ENCODE assay signal across 8 cellular contexts in the genomic region with DNA sequence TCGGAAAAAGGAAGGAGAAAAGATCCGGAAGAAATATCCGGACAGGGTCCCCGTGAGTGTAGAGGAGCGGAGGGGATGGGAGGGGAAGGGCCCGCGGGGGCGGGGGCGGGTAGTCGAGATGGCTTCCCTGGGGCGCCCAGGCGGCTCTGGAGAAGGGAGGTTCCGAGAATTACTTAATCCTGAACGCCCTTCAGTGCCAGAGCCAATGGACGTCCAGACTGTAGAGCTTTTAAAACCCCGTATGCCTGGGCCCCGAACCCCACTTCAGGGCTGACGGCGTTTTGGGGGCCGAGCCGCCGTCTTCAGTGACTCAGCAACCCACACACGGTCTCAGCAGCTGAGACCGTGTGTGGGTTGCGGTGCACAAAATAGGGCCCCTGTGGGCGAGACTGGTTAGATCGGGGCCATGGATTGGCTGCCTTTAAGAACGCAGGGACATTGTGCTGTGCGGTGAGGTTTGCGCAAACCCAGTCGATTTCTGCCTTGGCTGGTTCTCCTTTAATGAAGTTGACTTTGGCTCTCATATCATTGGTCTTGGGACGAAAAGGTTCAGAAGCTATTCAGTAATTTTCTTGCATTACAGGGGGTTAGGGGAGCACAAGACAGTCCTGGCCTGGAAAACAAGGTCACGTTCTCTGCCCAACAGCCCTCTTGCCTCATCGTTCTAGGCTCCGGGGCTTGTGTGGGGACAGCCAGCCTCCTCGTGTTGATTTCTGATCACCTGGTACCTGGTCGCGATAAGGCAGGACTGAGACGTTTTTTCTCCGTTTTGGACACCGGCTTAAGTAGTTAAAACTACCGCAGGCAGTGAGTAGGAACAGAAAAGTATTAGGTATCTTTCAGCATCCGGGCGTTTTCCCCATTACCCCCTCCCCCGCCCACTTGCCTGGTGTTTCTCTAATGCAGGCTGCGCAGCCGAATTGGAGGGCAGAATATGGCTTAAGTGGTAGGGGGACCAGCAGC. TPM values are rescaled to one million over a fixed set of nuclear protein-coding genes. Genes with fewer than 3 reads are reported as not detected.
DNase-seq lines count a peak whose midpoint lies in the region; ATAC-seq and TF ChIP-seq lines count a peak whose summit lies in the region.

No MANE protein-coding gene starts in this region.

- peak overlapping the region; percentile 88 for H3K9ac ChIP-seq in neuronal stem cell (ENCODE audit: low read depth, low read length, poor library complexity)
- H3K9ac ChIP-seq in stomach smooth muscle (ENCODE audit: low read length in 2 of 2): peak overlapping the region; percentile 99

- ATAC-seq in GM19023 (IDR thresholded peaks at IDR 0.05; ENCODE audit: unreplicated experiment) (peak; percentile 54), HG03469 (IDR thresholded peaks at IDR 0.05; ENCODE audit: unreplicated experiment) (peak; percentile 57), gastroesophageal sphincter (peak; percentile 58)

- H3K36me3 ChIP-seq in gastroesophageal sphincter: peaks cover 0 to 24% of the 10 kb centered on the region in 2 donors
- H3K36me3 ChIP-seq in neuronal stem cell (replicated peaks in 1 of 2; ENCODE audit: control insufficient read depth in 2 of 2, insufficient read depth in 2 of 2, low read length in 2 of 2): peaks cover 2 to 3% of the 10 kb centered on the region in 2 donors
- peaks cover 2 to 3% of the 10 kb centered on the region in 2 donors for H3K36me3 ChIP-seq in stomach smooth muscle (ENCODE audit: control insufficient read depth in 2 of 2, insufficient read depth in 2 of 2, low read length in 2 of 2)

- TF ChIP-seq CTCF in gastroesophageal sphincter (IDR thresholded peaks at IDR 0.05): peak in 1 of 4 experiments; percentile 5

- no peak overlapping the region for H2BK12ac ChIP-seq in neuronal stem cell (ENCODE audit: low read length)

- H3K4me1 ChIP-seq in gastroesophageal sphincter (peaks cover 0 to 39% (median 0%) of the 10 kb centered on the region in 3 donors), neuronal stem cell (ENCODE audit: control insufficient read depth in 2 of 2, insufficient read depth in 1 of 2, low read depth in 1 of 2, low read length in 2 of 2) (no peaks in the 10 kb centered on the region), stomach smooth muscle (ENCODE audit: control insufficient read depth, insufficient read depth, low read length) (peaks cover 12% of the 10 kb centered on the region)

- H3K4ac ChIP-seq in neuronal stem cell (ENCODE audit: low read length): no peak overlapping the region

- DNase-seq in AG08396 (ENCODE audit: low spot score): peak; percentile 77
- peak; percentile 66 for DNase-seq in SK-MEL-5 (ENCODE audit: low read depth, low spot score)
- peak; percentile 14 to 52 (median 30) for DNase-seq in activated naive CD4-positive, alpha-beta T cell (lab: John Stamatoyannopoulos, UW)
- DNase-seq in neuronal stem cell (ENCODE audit: low spot score): no peak

- H2AK5ac ChIP-seq in neuronal stem cell (ENCODE audit: low read depth, low read length): no peak overlapping the region

- H3K27me3 ChIP-seq in gastroesophageal sphincter (no peaks in the 10 kb centered on the region), neuronal stem cell (ENCODE audit: control insufficient read depth in 3 of 3, insufficient read depth in 3 of 3, low read depth in 1 of 3, low read length in 3 of 3) (no peaks in the 10 kb centered on the region), stomach smooth muscle (ENCODE audit: control insufficient read depth in 1 of 2, insufficient read depth in 2 of 2, low read length in 2 of 2) (no peaks in the 10 kb centered on the region)

- H2BK120ac ChIP-seq in neuronal stem cell (ENCODE audit: low read depth, low read length): no peak overlapping the region

- peak overlapping the region; percentile 63 for H2BK5ac ChIP-seq in neuronal stem cell (ENCODE audit: low read length)

- TF ChIP-seq EP300 in gastroesophageal sphincter (IDR thresholded peaks at IDR 0.05): no peak

- H2AFZ ChIP-seq in neuronal stem cell (ENCODE audit: low read length): peak overlapping the region; percentile 100

- no peak overlapping the region for H2BK15ac ChIP-seq in neuronal stem cell (ENCODE audit: low read length)

- peak overlapping the region; percentile 77 for H3K4me2 ChIP-seq in neuronal stem cell (ENCODE audit: insufficient read depth, low read length, poor library complexity, severe bottlenecking)

- peaks cover 3% of the 10 kb centered on the region for H3K79me1 ChIP-seq in neuronal stem cell (ENCODE audit: low read depth, low read length)

- H3K4me3 ChIP-seq in gastroesophageal sphincter: peak overlapping the region; percentile 78 to 83
- peak overlapping the region; percentile 84 to 90 for H3K4me3 ChIP-seq in neuronal stem cell (ENCODE audit: low read length in 2 of 2)
- H3K4me3 ChIP-seq in stomach smooth muscle (ENCODE audit: low read length in 2 of 2): peak overlapping the region; percentile 92 to 96

- H3K27ac ChIP-seq in gastroesophageal sphincter (peak overlapping the region; percentile 98 to 99 (median 98)), neuronal stem cell (replicated peaks; ENCODE audit: low read length) (peak overlapping the region; percentile 59), stomach smooth muscle (ENCODE audit: low read length) (peak overlapping the region; percentile 99)

- no peak overlapping the region for H4K91ac ChIP-seq in neuronal stem cell (ENCODE audit: low read depth, low read length, poor library complexity)

- in situ Hi-C loops in SK-MEL-5 (cut with HindIII; ENCODE audit: low pct_unique_long_range_greater_than_20kb, low sequenced_read_pairs): no loop called here

- peak; percentile 62 to 78 for TF ChIP-seq POLR2A in gastroesophageal sphincter (IDR thresholded peaks at IDR 0.05)

- no peak overlapping the region for H4K8ac ChIP-seq in neuronal stem cell (ENCODE audit: low read depth, low read length)

- 1 to 2% methylated on average over 9 to 26 of the region's 47 CpGs for WGBS in gastroesophageal sphincter (ENCODE audit: low coverage in 1 of 2), 2 donors
- WGBS in neuronal stem cell (ENCODE audit: extremely low coverage in 2 of 2, insufficient read length in 2 of 2, insufficient replicate concordance in 1 of 2), 2 donors: no CpG with 5 or more reads among the region's 47 CpGs

- no peaks in the 10 kb centered on the region for H3K9me3 ChIP-seq in gastroesophageal sphincter
- no peaks in the 10 kb centered on the region for H3K9me3 ChIP-seq in neuronal stem cell (replicated peaks in 1 of 2; ENCODE audit: control insufficient read depth in 2 of 2, insufficient read depth in 1 of 2, low read depth in 1 of 2, low read length in 2 of 2)
- H3K9me3 ChIP-seq in stomach smooth muscle (ENCODE audit: control insufficient read depth in 2 of 2, low read length in 2 of 2): no peaks in the 10 kb centered on the region

- H3K23ac ChIP-seq in neuronal stem cell (ENCODE audit: low read depth, low read length, poor library complexity): peak overlapping the region; percentile 1

- peak overlapping the region; percentile 90 for H3K18ac ChIP-seq in neuronal stem cell (ENCODE audit: low read length)

- peak overlapping the region; percentile 92 for H3K14ac ChIP-seq in neuronal stem cell (ENCODE audit: low read length)

RNA-seq across cellular contexts. Expression of gene GABARAPL1, which starts 0.8 kb away (rescaled TPM):
- total RNA-seq in SK-MEL-5 (2014; rRNA removed; shearing (Covaris generic)): 57.2 and 63.2 TPM in 2 replicates
- 84.6 and 89.4 TPM in 2 replicates for polyA plus RNA-seq in SK-MEL-5 (2015; cell fraction: cytosol; rRNA removed)
- 216 and 240 TPM in 2 replicates for polyA plus RNA-seq in SK-MEL-5 (2015; cell fraction: nucleus; rRNA removed)
- 100 to 1,000 TPM; 122 to 269 (median 193) TPM for total RNA-seq in gastroesophageal sphincter
- 35.2 TPM for polyA plus RNA-seq in neuronal stem cell (2013, experiment 1 of 2)
- 35.9 TPM for polyA plus RNA-seq in neuronal stem cell (2013, experiment 2 of 2)

RNA-seq across cellular contexts. Expression of gene TMEM52B, which starts 34.6 kb away (rescaled TPM):
- total RNA-seq in SK-MEL-5 (2014; rRNA removed; shearing (Covaris generic)): 0.08 TPM in 1 of 2 replicates, not detected in the other
- not detected in 2 replicates for polyA plus RNA-seq in SK-MEL-5 (2015; cell fraction: cytosol; rRNA removed)
- not detected in 2 replicates for polyA plus RNA-seq in SK-MEL-5 (2015; cell fraction: nucleus; rRNA removed)
- 1 to 10 TPM in 1 of 4 donors, not detected in 3; 1.2 TPM for total RNA-seq in gastroesophageal sphincter
- not detected for polyA plus RNA-seq in neuronal stem cell (2013, experiment 1 of 2)
- not detected for polyA plus RNA-seq in neuronal stem cell (2013, experiment 2 of 2)

RNA-seq across cellular contexts. Expression of gene OLR1, which starts 41.5 kb away (rescaled TPM):
- total RNA-seq in SK-MEL-5 (2014; rRNA removed; shearing (Covaris generic)): not detected in 2 replicates
- not detected in 2 replicates for polyA plus RNA-seq in SK-MEL-5 (2015; cell fraction: cytosol; rRNA removed)
- polyA plus RNA-seq in SK-MEL-5 (2015; cell fraction: nucleus; rRNA removed): not detected in 2 replicates
- 1 to 10 TPM in 2 of 4 donors, under 1 TPM in 1, not detected in 1; 0.39 to 6.5 (median 5.5) TPM for total RNA-seq in gastroesophageal sphincter
- polyA plus RNA-seq in neuronal stem cell (2013, experiment 1 of 2): not detected
- not detected for polyA plus RNA-seq in neuronal stem cell (2013, experiment 2 of 2)
